ENCODE assay signal across 6 cellular contexts in the genomic region with DNA sequence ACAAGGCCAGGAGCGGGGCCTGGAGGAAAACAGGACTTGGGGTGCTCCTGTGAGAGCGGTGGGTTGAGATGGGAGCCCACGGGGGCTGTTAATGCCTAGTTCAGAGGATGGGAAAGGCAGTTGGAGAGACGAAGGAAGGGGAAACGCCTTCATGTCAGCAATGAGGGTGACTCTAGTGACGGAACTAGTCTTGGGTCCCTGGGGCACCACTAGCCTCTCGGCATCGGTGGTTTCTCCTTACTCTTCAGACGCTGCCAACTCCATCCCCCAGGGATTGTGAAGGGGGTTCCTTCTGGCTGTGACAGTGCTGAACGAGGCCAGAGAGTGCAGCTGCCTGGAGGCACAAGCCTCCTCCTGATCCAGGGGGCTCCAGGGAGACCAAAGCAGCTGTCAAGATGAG. TPM values are rescaled to one million over a fixed set of nuclear protein-coding genes. Genes with fewer than 3 reads are reported as not detected.
A peak's percentile ranks its signal among the peaks of the same experiment; 100 is the strongest.
DNase-seq lines count a peak whose midpoint lies in the region; ATAC-seq and TF ChIP-seq lines count a peak whose summit lies in the region.

No MANE protein-coding gene starts in this region.

- H3K4me1 ChIP-seq in thymus (ENCODE audit: control insufficient read depth, insufficient read depth, low read length), result peaks cover 15% of the 10 kb centered on the region

- DNase-seq in activated CD4-positive, alpha-beta T cell treated with anti-CD3 and anti-CD28 coated beads, Interleukin-2, amount 10 ng/mL, durations not matched to agents 24 days and 14 days, result peak; percentile 64
- no peak for DNase-seq in activated CD4-positive, alpha-beta T cell treated with anti-CD3 and anti-CD28 coated beads, Interleukin-2, amount 50 U/mL, for 1 hour
- DNase-seq in glutamatergic neuron (no peak), NCI-H345 treated with DMSO at 0.1 percent for 48 hours (lab: John Stamatoyannopoulos, UW; ENCODE audit: unreplicated experiment) (no peak)

- H3K9me3 ChIP-seq in thymus (ENCODE audit: control insufficient read depth), result no peaks in the 10 kb centered on the region

- peaks cover 33% of the 10 kb centered on the region for H3K36me3 Mint-ChIP-seq in activated CD4-positive, alpha-beta T cell treated with anti-CD3 and anti-CD28 coated beads, Interleukin-2, amount 10 ng/mL, durations not matched to agents 24 days and 14 days (ENCODE audit: low read depth)
- H3K36me3 Mint-ChIP-seq in glutamatergic neuron (ENCODE audit: unreplicated experiment), result no peaks in the 10 kb centered on the region

- peaks cover 43% of the 10 kb centered on the region for H3K4me1 Mint-ChIP-seq in activated CD4-positive, alpha-beta T cell treated with anti-CD3 and anti-CD28 coated beads, Interleukin-2, amount 10 ng/mL, durations not matched to agents 24 days and 14 days
- peaks cover 16% of the 10 kb centered on the region for H3K4me1 Mint-ChIP-seq in glutamatergic neuron (ENCODE audit: low read depth, unreplicated experiment)

- peak overlapping the region; percentile 97 for H3K4me3 Mint-ChIP-seq in activated CD4-positive, alpha-beta T cell treated with anti-CD3 and anti-CD28 coated beads, Interleukin-2, amount 10 ng/mL, durations not matched to agents 24 days and 14 days
- peak overlapping the region; percentile 86 for H3K4me3 Mint-ChIP-seq in glutamatergic neuron (ENCODE audit: unreplicated experiment)

- H3K27me3 ChIP-seq in thymus (ENCODE audit: control insufficient read depth, insufficient read depth), result no peaks in the 10 kb centered on the region

- no peak for TF ChIP-seq CTCF in glutamatergic neuron (IDR thresholded peaks at IDR 0.05; ENCODE audit: partially characterized antibody, unreplicated experiment)

- 2% methylated on average over 10 of the region's 10 CpGs for WGBS in thymus

- H3K4me3 ChIP-seq in thymus (ENCODE audit: low read length), result peak overlapping the region; percentile 87

- intact Hi-C loops in activated CD4-positive, alpha-beta T cell treated with anti-CD3 and anti-CD28 coated beads, Interleukin-2, amount 10 ng/mL, durations not matched to agents 24 days and 14 days (cut with micrococcal nuclease), result loop anchor here (5.0 kb wide), 1 partner anchor 41 kb away; the partner anchor contains the start of gene PFN1

- H3K27me3 Mint-ChIP-seq in activated CD4-positive, alpha-beta T cell treated with anti-CD3 and anti-CD28 coated beads, Interleukin-2, amount 10 ng/mL, durations not matched to agents 24 days and 14 days, result no peaks in the 10 kb centered on the region
- H3K27me3 Mint-ChIP-seq in glutamatergic neuron (ENCODE audit: unreplicated experiment), result peaks cover 5% of the 10 kb centered on the region

- no peaks in the 10 kb centered on the region for H3K9me3 Mint-ChIP-seq in activated CD4-positive, alpha-beta T cell treated with anti-CD3 and anti-CD28 coated beads, Interleukin-2, amount 10 ng/mL, durations not matched to agents 24 days and 14 days
- H3K9me3 Mint-ChIP-seq in glutamatergic neuron (ENCODE audit: unreplicated experiment), result peaks cover 6% of the 10 kb centered on the region

- no peaks in the 10 kb centered on the region for H3K36me3 ChIP-seq in thymus (ENCODE audit: control insufficient read depth, insufficient read depth)

- peak overlapping the region; percentile 91 for H3K27ac ChIP-seq in thymus (ENCODE audit: low read depth)

- ATAC-seq in HG02870 (IDR thresholded peaks at IDR 0.05; ENCODE audit: unreplicated experiment), result no peak

- peak overlapping the region; percentile 93 for H3K27ac Mint-ChIP-seq in activated CD4-positive, alpha-beta T cell treated with anti-CD3 and anti-CD28 coated beads, Interleukin-2, amount 10 ng/mL, durations not matched to agents 24 days and 14 days
- H3K27ac Mint-ChIP-seq in glutamatergic neuron (ENCODE audit: unreplicated experiment), result peak overlapping the region; percentile 64

RNA-seq across cellular contexts. Expression of gene CAMTA2, which starts 0.7 kb away (rescaled TPM):
- 87.7 and 89.7 TPM in 2 replicates for total RNA-seq in activated CD4-positive, alpha-beta T cell treated with anti-CD3 and anti-CD28 coated beads, Interleukin-2, amount 10 ng/mL, durations not matched to agents 24 days and 14 days
- total RNA-seq in glutamatergic neuron (ENCODE audit: unreplicated experiment), result 61.4 TPM
- polyA plus RNA-seq in thymus, result 51.5 TPM

RNA-seq across cellular contexts. Expression of gene INCA1, which starts 9.2 kb away (rescaled TPM):
- total RNA-seq in activated CD4-positive, alpha-beta T cell treated with anti-CD3 and anti-CD28 coated beads, Interleukin-2, amount 10 ng/mL, durations not matched to agents 24 days and 14 days, result 0.56 and 0.69 TPM in 2 replicates
- total RNA-seq in glutamatergic neuron (ENCODE audit: unreplicated experiment), result 0.44 TPM
- 1.5 TPM for polyA plus RNA-seq in thymus

RNA-seq across cellular contexts. Expression of gene KIF1C, which starts 9.6 kb away (rescaled TPM):
- 62.3 TPM in 2 replicates for total RNA-seq in activated CD4-positive, alpha-beta T cell treated with anti-CD3 and anti-CD28 coated beads, Interleukin-2, amount 10 ng/mL, durations not matched to agents 24 days and 14 days
- 5.6 TPM for total RNA-seq in glutamatergic neuron (ENCODE audit: unreplicated experiment)
- 15.4 TPM for polyA plus RNA-seq in thymus

RNA-seq across cellular contexts. Expression of gene SPAG7, which starts 20.6 kb away (rescaled TPM):
- total RNA-seq in activated CD4-positive, alpha-beta T cell treated with anti-CD3 and anti-CD28 coated beads, Interleukin-2, amount 10 ng/mL, durations not matched to agents 24 days and 14 days, result 58.7 and 62.3 TPM in 2 replicates
- 69.6 TPM for total RNA-seq in glutamatergic neuron (ENCODE audit: unreplicated experiment)
- 98.8 TPM for polyA plus RNA-seq in thymus

RNA-seq across cellular contexts. Expression of gene ENO3, which starts 37.2 kb away (rescaled TPM):
- total RNA-seq in activated CD4-positive, alpha-beta T cell treated with anti-CD3 and anti-CD28 coated beads, Interleukin-2, amount 10 ng/mL, durations not matched to agents 24 days and 14 days, result 45.3 and 51.0 TPM in 2 replicates
- total RNA-seq in glutamatergic neuron (ENCODE audit: unreplicated experiment), result 62.1 TPM
- polyA plus RNA-seq in thymus, result 25.7 TPM
